ENCODE assay signal across 25 cellular contexts in the genomic region with DNA sequence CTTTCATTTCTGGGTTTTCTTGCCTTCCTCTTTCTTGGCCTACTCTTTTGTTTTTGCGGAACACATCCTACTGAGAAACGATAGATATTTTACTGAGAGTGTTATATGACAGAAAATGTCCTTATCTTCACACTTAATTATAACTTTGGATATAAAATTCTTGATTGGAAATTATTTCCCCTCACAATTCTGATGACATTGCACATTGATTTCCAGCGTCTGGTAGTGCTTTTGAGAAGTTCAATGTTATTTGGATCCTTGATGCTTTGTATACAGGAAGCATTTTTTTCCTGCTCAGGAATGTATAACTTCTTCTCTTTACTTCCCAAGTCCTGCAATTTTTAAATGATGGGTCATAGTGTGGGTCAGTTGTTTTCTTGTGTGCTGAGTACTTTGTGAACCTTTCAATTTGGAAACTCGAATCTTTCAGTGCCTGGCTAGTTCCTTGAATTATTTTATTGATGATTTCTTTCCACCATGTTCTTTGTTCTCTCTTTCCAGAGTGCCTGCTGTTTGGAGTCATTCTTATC.
A peak's percentile ranks its signal among the peaks of the same experiment; 100 is the strongest.
DNase-seq lines count a peak whose midpoint lies in the region; FAIRE-seq and TF ChIP-seq lines count a peak whose summit lies in the region.
"Had no signal": no experiment of that assay in that cellular context is flagged by ENCODE, and none has a peak within 500 bp of the region (broad histone marks: within the 10 kb centered on the region; RNA-seq: fewer than 3 reads in every experiment).

No MANE protein-coding gene starts in this region.

- POLR2A ChIA-PET in AG04449 (lab: Yijun Ruan, JAX): no interaction called here

- intact Hi-C loops in posterior cingulate gyrus (cut with DNase I): no loop called here

- CTCF ChIA-PET in AG04449 (lab: Yijun Ruan, JAX): interaction anchor here (1.0 kb wide), 1 partner anchor 702 kb away, joined by 6 read pairs; no protein-coding TSS in a partner anchor

- H3K4me3 ChIP-seq in AG04449 (ENCODE audit: low read depth, low read length): no peak overlapping the region
- H3K4me3 ChIP-seq in foreskin fibroblast (ENCODE audit: low read depth in 1 of 2, low read length in 2 of 2): no peak overlapping the region
- H3K4me3 ChIP-seq: BLaER1, PC-9, SJCRH30 had no signal

- no peak for FAIRE-seq in HTR-8/SVneo (lab: Jason Lieb, UNC)
- FAIRE-seq: A204.1, G401.6 had no signal

- TF ChIP-seq CTCF in AG04449 (IDR thresholded peaks at IDR 0.05; ENCODE audit: insufficient read depth, low read length, missing control alignments) (no peak), foreskin fibroblast (IDR thresholded peaks at IDR 0.05; ENCODE audit: low read depth, low read length) (no peak), GM20000 (IDR thresholded peaks at IDR 0.05; ENCODE audit: extremely low read depth, missing control alignments) (no peak)

- DNase-seq in AG04449 (ENCODE audit: low read depth, low spot score) (peak; percentile 19), EL (peak; percentile 16), amniotic stem cell (lab: John Stamatoyannopoulos, UW) (peak; percentile 1), foreskin fibroblast (peak; percentile 32 to 37), posterior cingulate gyrus (no peak), GM20000 (ENCODE audit: low spot score) (no peak), DMS153 treated with DMSO at 0.1 percent for 48 hours (lab: John Stamatoyannopoulos, UW; ENCODE audit: unreplicated experiment) (no peak), HTR-8/SVneo (ENCODE audit: insufficient read length, low spot score) (no peak)
- DNase-seq: CD4-positive, CD25-positive, alpha-beta regulatory T cell; DMS153; GOT3; KBM-7; MV-4-11; NCI-H1105; NCI-H1436 treated with DMSO at 0.1 percent for 48 hours; NCI-H187 treated with DMSO at 0.1 percent for 48 hours; NCI-H2171 treated with DMSO at 0.1 percent for 48 hours; NCI-H524; NCI-H774; NK-92 treated with Interleukin-12 subunit alpha and Interleukin-12 subunit beta, amount 100 ng/mL, for 24 hours; PC-9; SJCRH30 had no signal

Comparison
In these comparisons a context has a peak if more than half of its experiments do, and no peak if none do; other contexts are left out.
1. DNase-seq: peak in AG04449 (single experiment), EL (single experiment), amniotic stem cell (single experiment) and foreskin fibroblast (2 of 2); none in posterior cingulate gyrus (0 of 10), GM20000 (single experiment), DMS153 treated with DMSO at 0.1 percent for 48 hours (single experiment) and HTR-8/SVneo (single experiment).